Comparison of ENCODE assay signal across 8 cellular contexts in genomic region chr10:93074137-93074596, GRCh38. TPM values are rescaled to one million over a fixed set of nuclear protein-coding genes. Genes with fewer than 3 reads are reported as not detected.
A peak's percentile ranks its signal among the peaks of the same experiment; 100 is the strongest.
DNase-seq lines count a peak whose midpoint lies in the region; ATAC-seq, FAIRE-seq and TF ChIP-seq lines count a peak whose summit lies in the region.

No MANE protein-coding gene starts in this region.

- DNase-seq in A549 (ENCODE audit: low read depth in 1 of 2, low spot score in 1 of 2) (peak; percentile 61 to 71), H7 (peak; percentile 84), UCSD-AML1 (lab: John Stamatoyannopoulos, UW; ENCODE audit: unreplicated experiment) (peak; percentile 72), islet precursor cell (peak; percentile 63), NCI-H2081 treated with DMSO at 0.1 percent for 48 hours (lab: John Stamatoyannopoulos, UW) (no peak), NCI-H524 treated with DMSO at 0.1 percent for 48 hours (lab: John Stamatoyannopoulos, UW) (no peak), amniotic stem cell (lab: John Stamatoyannopoulos, UW) (no peak)

- 0% methylated on average over 6 of the region's 41 CpGs for WGBS in A549 (ENCODE audit: missing lambda C conversion rate)
- under 1% methylated on average over 41 of the region's 41 CpGs for WGBS in urinary bladder

- H3K27ac ChIP-seq in A549, result peak overlapping the region; percentile 57 to 86
- no peak overlapping the region for H3K27ac ChIP-seq in urinary bladder (ENCODE audit: low read depth)

- TF ChIP-seq CTCF in A549 (IDR thresholded peaks at IDR 0.05), result peak; percentile 59

- peak overlapping the region; percentile 61 for H3K4me3 ChIP-seq in A549
- H3K4me3 ChIP-seq in H7 (ENCODE audit: insufficient read depth, low read depth, low read length), result peak overlapping the region; percentile 60
- H3K4me3 ChIP-seq in urinary bladder (ENCODE audit: low read depth, low read length), result peak overlapping the region; percentile 29

- H3K9me3 ChIP-seq in A549, result no peaks in the 10 kb centered on the region

- H3K4me2 ChIP-seq in A549, result peak overlapping the region; percentile 96

- H3K36me3 ChIP-seq in H7 (replicated peaks; ENCODE audit: control insufficient read depth, insufficient read depth, low read length) (no peaks in the 10 kb centered on the region), urinary bladder (ENCODE audit: insufficient read depth) (no peaks in the 10 kb centered on the region)

- H3K27me3 ChIP-seq in H7 (ENCODE audit: control insufficient read depth, insufficient read depth, low read length), result peaks cover 74% of the 10 kb centered on the region

- peak; percentile 77 to 81 for ATAC-seq in A549

- peaks cover 22% of the 10 kb centered on the region; the same call in 2 of the 3 replicates for H3K4me1 ChIP-seq in A549
- peaks cover 4% of the 10 kb centered on the region for H3K4me1 ChIP-seq in urinary bladder (ENCODE audit: insufficient read depth)

- TF ChIP-seq RAD21 in A549 (conservative IDR thresholded peaks at IDR 0.05 in 1 of 2, IDR thresholded peaks at IDR 0.05 in 1 of 2), result peak; percentile 29 to 54; a peak in 4 of 5 replicates

- FAIRE-seq in A549 (lab: Jason Lieb, UNC), result no peak

- TF ChIP-seq EP300 in A549 (IDR thresholded peaks at IDR 0.05), result no peak

- TF ChIP-seq POLR2A in A549 (IDR thresholded peaks at IDR 0.05; ENCODE audit: low read length), result no peak

- CTCF ChIA-PET in A549 (lab: Yijun Ruan, JAX), result interaction anchor here (0.6 to 8.8 kb wide), 14 partner anchors 18 to 333 kb away, joined by 3 to 88 read pairs (median 4); no protein-coding TSS in a partner anchor

- POLR2A ChIA-PET in A549 (lab: Yijun Ruan, JAX), result interaction anchor here (1.2 kb wide), 1 partner anchor 182 kb away, joined by 4 read pairs; no protein-coding TSS in a partner anchor

TF ChIP-seq in A549, 52 proteins besides CTCF, POLR2A, EP300 and RAD21:
- no peak for TF ChIP-seq MYC (IDR thresholded peaks at IDR 0.05; ENCODE audit: borderline replicate concordance, low read length)
- TF ChIP-seq, protein P1, sequence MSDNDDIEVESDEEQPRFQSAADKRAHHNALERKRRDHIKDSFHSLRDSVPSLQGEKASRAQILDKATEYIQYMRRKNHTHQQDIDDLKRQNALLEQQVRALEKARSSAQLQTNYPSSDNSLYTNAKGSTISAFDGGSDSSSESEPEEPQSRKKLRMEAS (IDR thresholded peaks at IDR 0.05), result peak; percentile 47; the same call in 1 of the 2 replicates
- TF ChIP-seq SMC3 (IDR thresholded peaks at IDR 0.05), result peak; percentile 67
- TF ChIP-seq E2F6 (IDR thresholded peaks at IDR 0.05; ENCODE audit: borderline replicate concordance, low read depth), result 0 out of 2 replicates have a peak, but pooled peaks have one; percentile 28
- no peak for TF ChIP-seq EHMT2 (IDR thresholded peaks at IDR 0.05; ENCODE audit: low read depth)
- no peak for TF ChIP-seq RNF2 (IDR thresholded peaks at IDR 0.05; ENCODE audit: borderline replicate concordance, low read depth)
- TF ChIP-seq JUN (IDR thresholded peaks at IDR 0.05), result no peak
- TF ChIP-seq, protein P2, sequence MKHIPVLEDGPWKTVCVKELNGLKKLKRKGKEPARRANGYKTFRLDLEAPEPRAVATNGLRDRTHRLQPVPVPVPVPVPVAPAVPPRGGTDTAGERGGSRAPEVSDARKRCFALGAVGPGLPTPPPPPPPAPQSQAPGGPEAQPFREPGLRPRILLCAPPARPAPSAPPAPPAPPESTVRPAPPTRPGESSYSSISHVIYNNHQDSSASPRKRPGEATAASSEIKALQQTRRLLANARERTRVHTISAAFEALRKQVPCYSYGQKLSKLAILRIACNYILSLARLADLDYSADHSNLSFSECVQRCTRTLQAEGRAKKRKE (CRISPR knock-in tag; IDR thresholded peaks at IDR 0.05; ENCODE audit: low read depth), result no peak
- TF ChIP-seq RCOR1 (IDR thresholded peaks at IDR 0.05; ENCODE audit: low read depth, low read length), result no peak
- TF ChIP-seq PBX3 (IDR thresholded peaks at IDR 0.05), result no peak

RNA-seq across cellular contexts. Expression of gene CYP26A1, which starts 0.5 kb away (rescaled TPM):
- polyA plus RNA-seq in A549 (2011; rRNA removed) (1.3 TPM in 2 replicates), A549 (2017; fragmentation: RNase III; extraction: RNeasy Plus Mini Kit Qiagen cat#74134 plus additional on column Dnase treatment) (7.2 to 10.8 TPM (median 9.8 TPM) in 3 replicates), urinary bladder (not detected)
- 8.2 and 9.9 TPM in 2 replicates for polyA plus RNA-seq in A549 (2012; cell fraction: cytosol; rRNA removed)
- polyA plus RNA-seq in A549 (2012; cell fraction: nucleus; rRNA removed), result 10.7 and 14.1 TPM in 2 replicates
- polyA minus RNA-seq in A549 (2011; rRNA and poly(A)+ RNA removed), result 0.15 and 0.25 TPM in 2 replicates
- 44.4 and 190 TPM in 2 replicates for total RNA-seq in H7 (2014; rRNA removed; shearing (Covaris generic))
- not detected for total RNA-seq in urinary bladder

RNA-seq across cellular contexts. Expression of gene CYP26C1, which starts 13.6 kb away (rescaled TPM):
- not detected in 2 replicates for polyA plus RNA-seq in A549 (2011; rRNA removed)
- polyA plus RNA-seq in A549 (2012; cell fraction: cytosol; rRNA removed), result not detected in 2 replicates
- 0.04 TPM in 2 replicates for polyA plus RNA-seq in A549 (2012; cell fraction: nucleus; rRNA removed)
- not detected in 3 replicates for polyA plus RNA-seq in A549 (2017; fragmentation: RNase III; extraction: RNeasy Plus Mini Kit Qiagen cat#74134 plus additional on column Dnase treatment)
- 0.12 and 0.19 TPM in 2 replicates for polyA minus RNA-seq in A549 (2011; rRNA and poly(A)+ RNA removed)
- 0.26 and 0.28 TPM in 2 replicates for total RNA-seq in H7 (2014; rRNA removed; shearing (Covaris generic))
- total RNA-seq in urinary bladder, result not detected
- polyA plus RNA-seq in urinary bladder, result not detected

Comparison
In these comparisons a context has a peak if more than half of its experiments do, and no peak if none do; other contexts are left out.
1. DNase-seq: peak in A549 (2 of 2), H7 (single experiment), UCSD-AML1 (single experiment) and islet precursor cell (single experiment); none in NCI-H2081 treated with DMSO at 0.1 percent for 48 hours (single experiment), NCI-H524 treated with DMSO at 0.1 percent for 48 hours (single experiment) and amniotic stem cell (single experiment).
2. RNA of gene CYP26A1, which starts 0.5 kb away (total RNA-seq): 44.4 to 190 TPM in H7; not detected in urinary bladder (single experiment); every median in the first group is over 10 times any median in the second.
3. Peak in every context shown above with its lines, with median percentiles within 50 percentile points of each other: H3K4me3 ChIP-seq.